8 cellular contexts compared by ENCODE assay signal in genomic region chr6:3230275-3231212, GRCh38. TPM values are rescaled to one million over a fixed set of nuclear protein-coding genes. Genes with fewer than 3 reads are reported as not detected.
A peak's percentile ranks its signal among the peaks of the same experiment; 100 is the strongest.
DNase-seq lines count a peak whose midpoint lies in the region; ATAC-seq and TF ChIP-seq lines count a peak whose summit lies in the region.

No MANE protein-coding gene starts in this region.

- H3K4me3 ChIP-seq in HAP-1 (peak overlapping the region; percentile 97), dorsolateral prefrontal cortex (peak overlapping the region; percentile 53 to 94 (median 72)), muscle layer of duodenum (ENCODE audit: low read depth in 1 of 2, low read length in 2 of 2) (peak overlapping the region; percentile 71 to 83)

- in situ Hi-C loops in HAP-1 (cut with MboI; ENCODE audit: low sequenced_read_pairs): no loop called here

- H3K9me3 ChIP-seq in HAP-1 (no peaks in the 10 kb centered on the region), muscle layer of duodenum (ENCODE audit: control insufficient read depth in 1 of 2, low read length in 2 of 2) (no peaks in the 10 kb centered on the region)

- H3K4me1 ChIP-seq in HAP-1 (peaks cover 54% of the 10 kb centered on the region), muscle layer of duodenum (ENCODE audit: control insufficient read depth in 1 of 2, insufficient read depth in 2 of 2, low read length in 2 of 2) (peaks cover 6 to 55% of the 10 kb centered on the region in 2 donors)

- TF ChIP-seq CTCF in dorsolateral prefrontal cortex (IDR thresholded peaks at IDR 0.05 in 54 of 56, conservative IDR thresholded peaks at IDR 0.05 in 2 of 56; ENCODE audit: low read depth in 1 of 56, partially characterized antibody in 56 of 56): no peak

- peak; percentile 86 to 92 for DNase-seq in HAP-1 (ENCODE audit: low spot score in 2 of 2)
- DNase-seq in NCI-H69 (lab: John Stamatoyannopoulos, UW): peak; percentile 97
- DNase-seq in dorsolateral prefrontal cortex: peak in 6 of 10 donors; percentile 65 to 71 (median 68)
- DNase-seq in AML-193 (lab: John Stamatoyannopoulos, UW): no peak
- no peak for DNase-seq in activated CD4-positive, alpha-beta T cell treated with anti-CD3 and anti-CD28 coated beads, Interleukin-2, amount 50 U/mL, for 48 hours

- H3K36me3 ChIP-seq in HAP-1 (replicated peaks) (peaks cover 12% of the 10 kb centered on the region), muscle layer of duodenum (ENCODE audit: control insufficient read depth in 1 of 2, insufficient read depth in 2 of 2, low read length in 2 of 2) (no peaks in the 10 kb centered on the region)

- H3K27me3 ChIP-seq in HAP-1 (ENCODE audit: low read depth) (no peaks in the 10 kb centered on the region), dorsolateral prefrontal cortex (peaks cover 0 to 74% (median 23%) of the 10 kb centered on the region in 45 donors), muscle layer of duodenum (ENCODE audit: low read depth, low read length) (peaks cover 73% of the 10 kb centered on the region)

- peak overlapping the region in 58 of 59 donors; percentile 83 to 99 (median 95) for H3K27ac ChIP-seq in dorsolateral prefrontal cortex
- peak overlapping the region; percentile 51 for H3K27ac ChIP-seq in muscle layer of duodenum (ENCODE audit: low read length)

- intact Hi-C loops in dorsolateral prefrontal cortex (cut with DNase I): loop anchor here (2.0 to 5.0 kb wide), 2 partner anchors 16 to 73 kb away; partner anchors contain the start of gene TUBB2A (in 2 of the 2)

- ATAC-seq in HG03432 (IDR thresholded peaks at IDR 0.05; ENCODE audit: unreplicated experiment) (no peak), HG02852 (IDR thresholded peaks at IDR 0.05; ENCODE audit: unreplicated experiment) (no peak)

RNA-seq across cellular contexts. Expression of gene TUBB2B, which starts 3.1 kb away (rescaled TPM):
- 100 to 1,000 TPM in 108 of 120 experiments, 10 to 100 TPM in 12; 53.6 to 634 (median 180) TPM for total RNA-seq in dorsolateral prefrontal cortex

RNA-seq across cellular contexts. Expression of gene PSMG4, which starts 28.2 kb away (rescaled TPM):
- total RNA-seq in dorsolateral prefrontal cortex: 10 to 100 TPM; 17.1 to 34.4 (median 25.3) TPM

Comparison
In these comparisons a context has a peak if more than half of its experiments do, and no peak if none do; other contexts are left out.
1. DNase-seq: peak in HAP-1 (2 of 2), NCI-H69 (single experiment) and dorsolateral prefrontal cortex (6 of 10); none in AML-193 (0 of 2) and activated CD4-positive, alpha-beta T cell treated with anti-CD3 and anti-CD28 coated beads, Interleukin-2, amount 50 U/mL, for 48 hours (0 of 2).
2. Peak in every context shown above with its lines, with median percentiles within 50 percentile points of each other: H3K4me3 ChIP-seq.